ENCODE assay signal across 1 cellular context in genomic region chr7:66036382-66036781, GRCh38.
TF ChIP-seq lines count a peak whose summit lies in the region.

No MANE protein-coding gene starts in this region.

TF ChIP-seq in liver, 16 proteins besides CTCF, POLR2A, EP300 and RAD21 (continued from another document):
- TF ChIP-seq, protein P1, sequence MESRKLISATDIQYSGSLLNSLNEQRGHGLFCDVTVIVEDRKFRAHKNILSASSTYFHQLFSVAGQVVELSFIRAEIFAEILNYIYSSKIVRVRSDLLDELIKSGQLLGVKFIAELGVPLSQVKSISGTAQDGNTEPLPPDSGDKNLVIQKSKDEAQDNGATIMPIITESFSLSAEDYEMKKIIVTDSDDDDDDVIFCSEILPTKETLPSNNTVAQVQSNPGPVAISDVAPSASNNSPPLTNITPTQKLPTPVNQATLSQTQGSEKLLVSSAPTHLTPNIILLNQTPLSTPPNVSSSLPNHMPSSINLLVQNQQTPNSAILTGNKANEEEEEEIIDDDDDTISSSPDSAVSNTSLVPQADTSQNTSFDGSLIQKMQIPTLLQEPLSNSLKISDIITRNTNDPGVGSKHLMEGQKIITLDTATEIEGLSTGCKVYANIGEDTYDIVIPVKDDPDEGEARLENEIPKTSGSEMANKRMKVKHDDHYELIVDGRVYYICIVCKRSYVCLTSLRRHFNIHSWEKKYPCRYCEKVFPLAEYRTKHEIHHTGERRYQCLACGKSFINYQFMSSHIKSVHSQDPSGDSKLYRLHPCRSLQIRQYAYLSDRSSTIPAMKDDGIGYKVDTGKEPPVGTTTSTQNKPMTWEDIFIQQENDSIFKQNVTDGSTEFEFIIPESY (IDR thresholded peaks at IDR 0.05) = no peak
- TF ChIP-seq GABPA (IDR thresholded peaks at IDR 0.05 in 1 of 2, conservative IDR thresholded peaks at IDR 0.05 in 1 of 2) = no peak
- no peak for TF ChIP-seq YY1 (IDR thresholded peaks at IDR 0.05)
TF ChIP-seq in liver: peak in this region for 0.
